9 cellular contexts compared by ENCODE assay signal in genomic region chr17:57459286-57459915, GRCh38.
DNase-seq lines count a peak whose midpoint lies in the region; ATAC-seq and TF ChIP-seq lines count a peak whose summit lies in the region.
"Had no signal": no experiment of that assay in that cellular context is flagged by ENCODE, and none has a peak within 500 bp of the region (broad histone marks: within the 10 kb centered on the region; RNA-seq: fewer than 3 reads in every experiment).

No MANE protein-coding gene starts in this region.

- no peak for TF ChIP-seq POLR2A in adrenal gland (IDR thresholded peaks at IDR 0.05)

- no peaks in the 10 kb centered on the region for H3K27me3 ChIP-seq in adrenal gland
- no peaks in the 10 kb centered on the region for H3K27me3 ChIP-seq in osteoblast (ENCODE audit: insufficient read depth, low read length)

- no peaks in the 10 kb centered on the region for H3K9me3 ChIP-seq in adrenal gland (replicated peaks in 1 of 3)
- H3K9me3 ChIP-seq in osteoblast (ENCODE audit: low read depth, low read length), result no peaks in the 10 kb centered on the region

- WGBS in adrenal gland, 4 donors, result 59 to 67% (median 59%) methylated on average over 12 of the region's 12 CpGs

- peaks cover 4% of the 10 kb centered on the region for H3K36me3 Mint-ChIP-seq in glutamatergic neuron (ENCODE audit: unreplicated experiment)

- H3K27me3 Mint-ChIP-seq in glutamatergic neuron (ENCODE audit: unreplicated experiment), result peaks cover 9% of the 10 kb centered on the region

- H3K27ac ChIP-seq in adrenal gland, result peak overlapping the region in 3 of 5 donors; percentile 68 to 85 (median 70)
- H3K27ac ChIP-seq in osteoblast (ENCODE audit: low read depth, low read length), result no peak overlapping the region

- H3K4me1 Mint-ChIP-seq in glutamatergic neuron (ENCODE audit: low read depth, unreplicated experiment), result peaks cover 13% of the 10 kb centered on the region

- H3K36me3 ChIP-seq in adrenal gland (replicated peaks in 1 of 2) (no peaks in the 10 kb centered on the region), osteoblast (ENCODE audit: insufficient read depth, low read length) (no peaks in the 10 kb centered on the region)

- no peak overlapping the region for H3K4me2 ChIP-seq in osteoblast (ENCODE audit: insufficient read depth, low read length)

- DNase-seq in activated CD4-positive, CD25-positive, alpha-beta regulatory T cell (lab: John Stamatoyannopoulos, UW), result no peak
- DNase-seq in LNCaP clone FGC (ENCODE audit: low read depth) (peak; percentile 75), adrenal gland (peak in 3 of 7 donors; percentile 39 to 67 (median 52)), osteoblast (ENCODE audit: insufficient read length, low spot score, missing footprints) (peak; percentile 19), NCI-H146 treated with DMSO at 0.1 percent for 48 hours (lab: John Stamatoyannopoulos, UW; ENCODE audit: unreplicated experiment) (no peak), glutamatergic neuron (no peak)
- DNase-seq: ACHN had no signal

- peaks cover 19 to 49% of the 10 kb centered on the region in 2 donors for H3K4me1 ChIP-seq in adrenal gland (replicated peaks in 1 of 2)
- H3K4me1 ChIP-seq in osteoblast (ENCODE audit: insufficient read depth, low read length), result peaks cover 18% of the 10 kb centered on the region

- intact Hi-C loops in adrenal gland (cut with DNase I), result no loop called here

- peak; percentile 40 to 50 for ATAC-seq in activated CD4-positive, CD25-positive, alpha-beta regulatory T cell treated with anti-CD3 and anti-CD28 coated beads, Interleukin-2, amount 50 U/mL, for 24 hours
- no peak for ATAC-seq in GM18498 (IDR thresholded peaks at IDR 0.05; ENCODE audit: unreplicated experiment)

- no peaks in the 10 kb centered on the region for H3K79me2 ChIP-seq in osteoblast (ENCODE audit: insufficient read depth, low read length)

- no peak overlapping the region for H2AFZ ChIP-seq in osteoblast (ENCODE audit: low read length)

- H3K4me3 ChIP-seq in LNCaP clone FGC (ENCODE audit: low read depth, low read length), result no peak overlapping the region
- H3K4me3 ChIP-seq in adrenal gland, result no peak overlapping the region
- H3K4me3 ChIP-seq in osteoblast (ENCODE audit: insufficient read depth, low read length), result no peak overlapping the region

- no peak overlapping the region for H3K27ac Mint-ChIP-seq in glutamatergic neuron (ENCODE audit: unreplicated experiment)

- H3K4me3 Mint-ChIP-seq in glutamatergic neuron (ENCODE audit: unreplicated experiment), result no peak overlapping the region

- TF ChIP-seq CTCF in LNCaP clone FGC (IDR thresholded peaks at IDR 0.05; ENCODE audit: control insufficient read depth, extremely low read depth, insufficient read depth), result no peak
- no peak for TF ChIP-seq CTCF in adrenal gland (IDR thresholded peaks at IDR 0.05)
- no peak for TF ChIP-seq CTCF in osteoblast (IDR thresholded peaks at IDR 0.05; ENCODE audit: extremely low read depth, low read depth, low read length)
- no peak for TF ChIP-seq CTCF in glutamatergic neuron (IDR thresholded peaks at IDR 0.05; ENCODE audit: partially characterized antibody, unreplicated experiment)

- H4K20me1 ChIP-seq in osteoblast (ENCODE audit: insufficient read depth, low read length), result no peaks in the 10 kb centered on the region

- peaks cover 9% of the 10 kb centered on the region for H3K9me3 Mint-ChIP-seq in glutamatergic neuron (ENCODE audit: unreplicated experiment)

Comparison
In these comparisons a context has a peak if more than half of its experiments do, and no peak if none do; other contexts are left out.
1. DNase-seq: peak in LNCaP clone FGC (single experiment) and osteoblast (single experiment); none in activated CD4-positive, CD25-positive, alpha-beta regulatory T cell (0 of 4), NCI-H146 treated with DMSO at 0.1 percent for 48 hours (single experiment) and glutamatergic neuron (single experiment).